Comparison of ENCODE assay signal across 7 cellular contexts in the genomic region with DNA sequence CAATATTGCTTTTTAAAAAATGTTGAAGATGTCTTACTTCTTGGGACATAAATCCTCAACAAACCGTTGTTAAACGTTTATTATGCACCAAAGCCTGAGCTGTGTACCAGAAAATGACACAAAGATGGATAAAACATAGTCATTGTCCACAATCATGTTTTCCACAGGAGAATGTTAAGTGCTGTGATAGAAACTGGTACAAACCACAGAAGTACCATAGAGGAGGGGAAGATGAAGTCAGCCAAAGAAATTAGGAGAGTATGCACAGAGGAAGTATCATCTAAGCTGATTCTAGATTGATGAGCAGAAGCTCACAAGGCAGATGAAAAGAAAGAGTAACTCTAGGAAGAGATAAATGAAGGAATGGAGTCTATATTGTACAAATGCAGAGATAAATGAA.
"Had no signal": no experiment of that assay in that cellular context is flagged by ENCODE, and none has a peak within 500 bp of the region (broad histone marks: within the 10 kb centered on the region; RNA-seq: fewer than 3 reads in every experiment).

No MANE protein-coding gene starts in this region.

- H3K4me3 Mint-ChIP-seq: H9 had no signal

- DNase-seq: GM23248, GOT3, H9, HCEC 1CT, IMR-90 had no signal

- H3K27ac Mint-ChIP-seq: H9 had no signal

- H3K4me3 ChIP-seq: GM23248, K562 had no signal

- H3K9ac ChIP-seq: GM23248 had no signal

- FAIRE-seq: HTR-8/SVneo, K562 had no signal

- H3K9me3 Mint-ChIP-seq: H9 had no signal

- H2AFZ ChIP-seq: GM23248 had no signal

- H3K4me1 Mint-ChIP-seq: H9 had no signal

- ATAC-seq: K562 had no signal

- H3K27ac ChIP-seq: GM23248 had no signal
